13 cellular contexts compared by ENCODE assay signal in genomic region chr1:87224209-87224608, GRCh38.
DNase-seq lines count a peak whose midpoint lies in the region; ATAC-seq and TF ChIP-seq lines count a peak whose summit lies in the region.
"Had no signal": no experiment of that assay in that cellular context is flagged by ENCODE, and none has a peak within 500 bp of the region (broad histone marks: within the 10 kb centered on the region; RNA-seq: fewer than 3 reads in every experiment).

No MANE protein-coding gene starts in this region.

- no peaks in the 10 kb centered on the region for H3K36me3 Mint-ChIP-seq in activated T-cell treated with anti-CD3 and anti-CD28 coated beads, Interleukin-2, amount 50 U/mL, for 72 hours (ENCODE audit: insufficient read depth in 2 of 2)

- no peak overlapping the region for H3K4me3 Mint-ChIP-seq in activated T-cell treated with anti-CD3 and anti-CD28 coated beads, Interleukin-2, amount 50 U/mL, for 72 hours

- no peaks in the 10 kb centered on the region for H3K27me3 ChIP-seq in suprapubic skin
- H3K27me3 ChIP-seq: thyroid gland had no signal

- TF ChIP-seq CTCF in fibroblast of the aortic adventitia (IDR thresholded peaks at IDR 0.05; ENCODE audit: insufficient read depth, low read length), result no peak
- no peak for TF ChIP-seq CTCF in suprapubic skin (IDR thresholded peaks at IDR 0.05)

- H3K4me3 ChIP-seq in fibroblast of the aortic adventitia (ENCODE audit: low read depth, low read length) (no peak overlapping the region), suprapubic skin (no peak overlapping the region)
- H3K4me3 ChIP-seq: lung, thyroid gland had no signal

- 68% methylated on average over 2 of the region's 2 CpGs for WGBS in suprapubic skin

- no peaks in the 10 kb centered on the region for H3K36me3 ChIP-seq in suprapubic skin
- H3K36me3 ChIP-seq: thyroid gland had no signal

- no peak overlapping the region for H3K27ac Mint-ChIP-seq in activated T-cell treated with anti-CD3 and anti-CD28 coated beads, Interleukin-2, amount 50 U/mL, for 72 hours

- no peak for TF ChIP-seq EP300 in suprapubic skin (IDR thresholded peaks at IDR 0.05)

- H3K4me1 Mint-ChIP-seq in activated T-cell treated with anti-CD3 and anti-CD28 coated beads, Interleukin-2, amount 50 U/mL, for 72 hours (ENCODE audit: low read depth), result peaks cover 7% of the 10 kb centered on the region

- H3K27me3 Mint-ChIP-seq in activated T-cell treated with anti-CD3 and anti-CD28 coated beads, Interleukin-2, amount 50 U/mL, for 72 hours (ENCODE audit: low read depth), result no peaks in the 10 kb centered on the region

- ATAC-seq in activated T-cell treated with anti-CD3 and anti-CD28 coated beads, Interleukin-2, amount 50 U/mL, for 72 hours (replicated peaks in 1 of 2), result peak; percentile 95 to 98
- ATAC-seq in HG02623 (IDR thresholded peaks at IDR 0.05; ENCODE audit: unreplicated experiment), result no peak

- H3K9me3 Mint-ChIP-seq in activated T-cell treated with anti-CD3 and anti-CD28 coated beads, Interleukin-2, amount 50 U/mL, for 72 hours, result peaks cover 0 to 1% of the 10 kb centered on the region in 2 donors

- DNase-seq in activated T-cell treated with anti-CD3 and anti-CD28 coated beads, Interleukin-2, amount 50 U/mL, for 72 hours, result peak; percentile 4 to 8
- DNase-seq in activated T-cell treated with anti-CD3 and anti-CD28 coated beads, Interleukin-2, amount 50 U/mL, for 48 hours, result no peak
- DNase-seq in RKO (ENCODE audit: low spot score) (peak; percentile 97), fibroblast of the aortic adventitia (ENCODE audit: low read depth) (peak; percentile 94), suprapubic skin (ENCODE audit: low spot score in 2 of 2) (no peak), HUDEP-2 (lab: John Stamatoyannopoulos, UW; ENCODE audit: unreplicated experiment in 76 of 76) (no peak), GF-D8 (lab: John Stamatoyannopoulos, UW) (no peak)
- DNase-seq: NCI-H1092; stimulated activated CD4-positive, alpha-beta T cell treated with anti-CD3 and anti-CD28 coated beads, Interleukin-12 subunit alpha, Interleukin-12 subunit beta, amount 100 ng/mL, for 4 hours; thyroid gland had no signal

- peak overlapping the region; percentile 52 for H3K27ac ChIP-seq in suprapubic skin
- H3K27ac ChIP-seq: SK-N-MC, thyroid gland had no signal

- H3K4me1 ChIP-seq in suprapubic skin, result peaks cover 9% of the 10 kb centered on the region

- no peaks in the 10 kb centered on the region for H3K9me3 ChIP-seq in suprapubic skin
- H3K9me3 ChIP-seq: thyroid gland had no signal

- TF ChIP-seq POLR2A in suprapubic skin (IDR thresholded peaks at IDR 0.05), result no peak

Comparison
In these comparisons a context has a peak if more than half of its experiments do, and no peak if none do; other contexts are left out.
1. DNase-seq: peak in activated T-cell treated with anti-CD3 and anti-CD28 coated beads, Interleukin-2, amount 50 U/mL, for 72 hours (2 of 2), RKO (single experiment) and fibroblast of the aortic adventitia (single experiment); none in activated T-cell treated with anti-CD3 and anti-CD28 coated beads, Interleukin-2, amount 50 U/mL, for 48 hours (0 of 2), suprapubic skin (0 of 2), HUDEP-2 (0 of 76) and GF-D8 (single experiment).